Comparison of ENCODE assay signal across 19 cellular contexts in genomic region chr9:113931140-113931539, GRCh38. TPM values are rescaled to one million over a fixed set of nuclear protein-coding genes. Genes with fewer than 3 reads are reported as not detected.
A peak's percentile ranks its signal among the peaks of the same experiment; 100 is the strongest.
DNase-seq lines count a peak whose midpoint lies in the region; TF ChIP-seq lines count a peak whose summit lies in the region.
"Had no signal": no experiment of that assay in that cellular context is flagged by ENCODE, and none has a peak within 500 bp of the region (broad histone marks: within the 10 kb centered on the region; RNA-seq: fewer than 3 reads in every experiment).

No MANE protein-coding gene starts in this region.

- H3K4me3 ChIP-seq in ascending aorta (no peak overlapping the region), tibial artery (no peak overlapping the region)
- H3K4me3 ChIP-seq: GM12878 had no signal

- intact Hi-C loops in ascending aorta (cut with DNase I): no loop called here
- intact Hi-C loops in tibial artery (cut with DNase I; ENCODE audit: low total_unique reads): loop anchor here (10.0 kb wide), 1 partner anchor 46 kb away; no protein-coding TSS in a partner anchor

- H3K27ac ChIP-seq in ascending aorta: peak overlapping the region; percentile 70 to 77
- H3K27ac ChIP-seq in tibial artery: peak overlapping the region; percentile 27 to 56

- H3K4me1 ChIP-seq in ascending aorta (peaks cover 5 to 34% of the 10 kb centered on the region in 2 donors), tibial artery (peaks cover 0 to 41% (median 27%) of the 10 kb centered on the region in 4 donors)
- H3K4me1 ChIP-seq: Caco-2 had no signal

- no peaks in the 10 kb centered on the region for H3K36me3 ChIP-seq in ascending aorta
- H3K36me3 ChIP-seq in tibial artery: no peaks in the 10 kb centered on the region

- peaks cover 6 to 23% of the 10 kb centered on the region in 2 donors for H3K9me3 ChIP-seq in ascending aorta
- H3K9me3 ChIP-seq in tibial artery: peaks cover 0 to 17% (median 0%) of the 10 kb centered on the region in 3 donors

- peak; percentile 12 for DNase-seq in activated CD8-positive, alpha-beta memory T cell treated with anti-CD3 and anti-CD28 coated beads, Interleukin-2, amount 50 U/mL, for 48 hours
- no peak for DNase-seq in activated CD8-positive, alpha-beta memory T cell treated with anti-CD3 and anti-CD28 coated beads, Interleukin-2, amount 50 U/mL, for 4 hours
- DNase-seq in ascending aorta (ENCODE audit: low spot score in 2 of 2): no peak
- DNase-seq in islet precursor cell: peak; percentile 12
- peak in 1 of 2 donors; percentile 15 for DNase-seq in tibial artery
- no peak for DNase-seq in activated T-cell treated with anti-CD3 and anti-CD28 coated beads, Interleukin-2, amount 50 U/mL, for 48 hours
- DNase-seq in GF-D8 (lab: John Stamatoyannopoulos, UW): no peak
- DNase-seq in iPS-NIHi7 (ENCODE audit: extremely low spot score): no peak
- DNase-seq: 8988T, Caco-2, GOT3, KBM-7, NCI-H1105, NCI-H1694, NCI-H2107, NCI-H226, NCI-H526 treated with DMSO at 0.1 percent for 48 hours, Right ventricle myocardium superior had no signal

- no peaks in the 10 kb centered on the region for H3K27me3 ChIP-seq in ascending aorta
- no peaks in the 10 kb centered on the region for H3K27me3 ChIP-seq in tibial artery

- TF ChIP-seq CTCF in ascending aorta (IDR thresholded peaks at IDR 0.05) (no peak), tibial artery (IDR thresholded peaks at IDR 0.05) (no peak)

RNA-seq across cellular contexts. Expression of gene ZNF618, which starts 55.0 kb away (rescaled TPM):
- total RNA-seq in ascending aorta: 16.1 TPM

Comparison
In these comparisons a context has a peak if more than half of its experiments do, and no peak if none do; other contexts are left out.
1. DNase-seq: peak in activated CD8-positive, alpha-beta memory T cell treated with anti-CD3 and anti-CD28 coated beads, Interleukin-2, amount 50 U/mL, for 48 hours (single experiment) and islet precursor cell (single experiment); none in activated CD8-positive, alpha-beta memory T cell treated with anti-CD3 and anti-CD28 coated beads, Interleukin-2, amount 50 U/mL, for 4 hours (single experiment), ascending aorta (0 of 2), activated T-cell treated with anti-CD3 and anti-CD28 coated beads, Interleukin-2, amount 50 U/mL, for 48 hours (0 of 2), GF-D8 (single experiment) and iPS-NIHi7 (single experiment).